15 cellular contexts compared by ENCODE assay signal in the genomic region with DNA sequence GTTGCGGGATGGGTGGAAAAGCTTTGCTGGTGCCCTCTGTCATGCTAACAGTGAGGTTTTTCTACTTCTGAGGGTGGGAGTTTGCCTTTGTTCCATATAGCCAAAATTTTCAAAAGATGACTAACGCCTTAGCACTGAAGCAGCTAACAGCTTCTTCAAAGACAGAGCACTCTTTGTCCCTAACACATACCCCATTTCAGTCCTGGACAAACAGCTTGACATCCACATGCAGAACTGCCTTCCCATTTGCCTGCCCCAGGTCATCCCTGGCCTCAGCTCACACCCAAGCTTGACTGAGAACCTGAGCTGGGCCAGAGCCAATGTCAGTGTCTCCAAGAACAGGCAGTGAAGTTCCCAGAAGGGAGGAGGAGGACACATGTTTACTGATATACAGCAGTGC. TPM values are rescaled to one million over a fixed set of nuclear protein-coding genes. Genes with fewer than 3 reads are reported as not detected.
"Had no signal": no experiment of that assay in that cellular context is flagged by ENCODE, and none has a peak within 500 bp of the region (broad histone marks: within the 10 kb centered on the region; RNA-seq: fewer than 3 reads in every experiment).

No MANE protein-coding gene starts in this region.

- H3K27me3 ChIP-seq: colonic mucosa, foreskin keratinocyte, heart right ventricle, upper lobe of left lung had no signal

- H3K4me3 Mint-ChIP-seq: activated CD4-positive, alpha-beta memory T cell treated with anti-CD3 and anti-CD28 coated beads for 36 hours; activated naive CD4-positive, alpha-beta T cell treated with anti-CD3 and anti-CD28 coated beads, Interleukin-2, amount 10 ng/mL, durations not matched to agents 7 days and 5 days; activated T-helper 1 cell treated with anti-CD3 and anti-CD28 coated beads, Interleukin-12 subunit alpha, Interleukin-12 subunit beta, Interleukin-2, Interleukin-4 antibody, amounts not matched to agents 30 ng/mL and 10 ng/mL and 1 ng/mL, durations not matched to agents 14 hours and 24 hours and 36 hours; naive B cell; T-helper 2 cell treated with Interferon-gamma antibody and Interleukin-4, amounts not matched to agents 5 μg/mL and 100 μg/mL, for 36 hours had no signal

- H3K4me3 ChIP-seq: colonic mucosa, heart right ventricle, left ventricle myocardium inferior, upper lobe of left lung had no signal

- H3K27ac Mint-ChIP-seq: activated CD4-positive, alpha-beta memory T cell treated with anti-CD3 and anti-CD28 coated beads for 36 hours; activated naive CD4-positive, alpha-beta T cell treated with anti-CD3 and anti-CD28 coated beads, Interleukin-2, amount 10 ng/mL, durations not matched to agents 7 days and 5 days; activated T-helper 1 cell treated with anti-CD3 and anti-CD28 coated beads, Interleukin-12 subunit alpha, Interleukin-12 subunit beta, Interleukin-2, Interleukin-4 antibody, amounts not matched to agents 30 ng/mL and 10 ng/mL and 1 ng/mL, durations not matched to agents 14 hours and 24 hours and 36 hours; naive B cell; T-helper 2 cell treated with Interferon-gamma antibody and Interleukin-4, amounts not matched to agents 5 μg/mL and 100 μg/mL, for 36 hours had no signal

- H3K9me3 Mint-ChIP-seq: T-helper 2 cell treated with Interferon-gamma antibody and Interleukin-4, amounts not matched to agents 5 μg/mL and 100 μg/mL, for 36 hours had no signal

- H3K27ac ChIP-seq: colonic mucosa, foreskin keratinocyte, heart right ventricle, left ventricle myocardium inferior, upper lobe of left lung had no signal

- H3K36me3 Mint-ChIP-seq: activated CD4-positive, alpha-beta memory T cell treated with anti-CD3 and anti-CD28 coated beads for 36 hours; activated naive CD4-positive, alpha-beta T cell treated with anti-CD3 and anti-CD28 coated beads, Interleukin-2, amount 10 ng/mL, durations not matched to agents 7 days and 5 days had no signal

- H3K36me3 ChIP-seq: colonic mucosa, heart right ventricle, upper lobe of left lung had no signal

- ATAC-seq: foreskin keratinocyte, sciatic nerve had no signal

- H3K4me1 ChIP-seq: colonic mucosa, foreskin keratinocyte, upper lobe of left lung had no signal

- H3K9me3 ChIP-seq: colonic mucosa had no signal

- H3K27me3 Mint-ChIP-seq: activated naive CD4-positive, alpha-beta T cell treated with anti-CD3 and anti-CD28 coated beads, Interleukin-2, amount 10 ng/mL, durations not matched to agents 7 days and 5 days had no signal

- H3K4me1 Mint-ChIP-seq: activated naive CD4-positive, alpha-beta T cell treated with anti-CD3 and anti-CD28 coated beads, Interleukin-2, amount 10 ng/mL, durations not matched to agents 7 days and 5 days; naive B cell had no signal

- DNase-seq: activated CD4-positive, alpha-beta memory T cell treated with anti-CD3 and anti-CD28 coated beads for 36 hours; activated CD4-positive, CD25-positive, alpha-beta regulatory T cell treated with anti-CD3 and anti-CD28 coated beads, Interleukin-2, amount 50 U/mL, for 72 hours; activated naive CD4-positive, alpha-beta T cell treated with anti-CD3 and anti-CD28 coated beads, Interleukin-2, amount 10 ng/mL, durations not matched to agents 7 days and 5 days; colonic mucosa; effector CD4-positive, alpha-beta T cell; foreskin keratinocyte; heart right ventricle; left ventricle myocardium inferior; naive B cell; stimulated activated CD4-positive, alpha-beta T cell treated with anti-CD3 and anti-CD28 coated beads, Interleukin-2, amount 100 ng/mL, for 24 hours; stimulated activated naive CD4-positive, alpha-beta T cell; upper lobe of left lung had no signal

RNA-seq across cellular contexts. Expression of a gene that starts 30.7 kb away (rescaled TPM):
- total RNA-seq: activated CD4-positive, alpha-beta memory T cell treated with anti-CD3 and anti-CD28 coated beads for 36 hours; activated T-helper 1 cell treated with anti-CD3 and anti-CD28 coated beads, Interleukin-12 subunit alpha, Interleukin-12 subunit beta, Interleukin-2, Interleukin-4 antibody, amounts not matched to agents 30 ng/mL and 10 ng/mL and 1 ng/mL, durations not matched to agents 14 hours and 24 hours and 36 hours had no signal
